1 cellular context compared by ENCODE assay signal in genomic region chr10:19920075-19920726, GRCh38.
TF ChIP-seq lines count a peak whose summit lies in the region.

No MANE protein-coding gene starts in this region.

TF ChIP-seq in H1, 55 proteins besides CTCF, POLR2A, EP300 and RAD21:
- TF ChIP-seq MAX (IDR thresholded peaks at IDR 0.05) (no peak), CBX8 (IDR thresholded peaks at IDR 0.05; ENCODE audit: borderline replicate concordance, low read depth, low read length) (no peak), CHD2 (IDR thresholded peaks at IDR 0.05; ENCODE audit: low read length) (no peak), SUZ12 (IDR thresholded peaks at IDR 0.05; ENCODE audit: low read length) (no peak), PHF8 (conservative IDR thresholded peaks at IDR 0.05; ENCODE audit: low read depth, low read length) (no peak), RBBP5 (IDR thresholded peaks at IDR 0.05; ENCODE audit: borderline replicate concordance, low read depth, low read length) (no peak), ATF3 (IDR thresholded peaks at IDR 0.05; ENCODE audit: insufficient read depth, low read depth, low read length) (no peak), YY1 (IDR thresholded peaks at IDR 0.05; ENCODE audit: low read depth, low read length) (no peak), FOSL1 (IDR thresholded peaks at IDR 0.05; ENCODE audit: insufficient read depth, low read depth, low read length) (no peak), KDM4A (IDR thresholded peaks at IDR 0.05; ENCODE audit: low read depth, low read length, severe bottlenecking) (no peak), GTF2F1 (IDR thresholded peaks at IDR 0.05; ENCODE audit: borderline replicate concordance, low read depth, low read length) (no peak), TAF1 (IDR thresholded peaks at IDR 0.05; ENCODE audit: low read depth, low read length) (no peak), ZNF274 (IDR thresholded peaks at IDR 0.05; ENCODE audit: borderline replicate concordance, extremely low read depth, low read length) (no peak), NRF1 (IDR thresholded peaks at IDR 0.05; ENCODE audit: low read depth, low read length) (no peak), GABPA (IDR thresholded peaks at IDR 0.05; ENCODE audit: borderline replicate concordance, insufficient read depth, low read length) (no peak), BCL11A (IDR thresholded peaks at IDR 0.05; ENCODE audit: low read depth in 2 of 2, low read length in 2 of 2) (no peak), CEBPB (IDR thresholded peaks at IDR 0.05; ENCODE audit: low read depth, low read length) (no peak), JUN (IDR thresholded peaks at IDR 0.05; ENCODE audit: low read depth, low read length) (no peak)
TF ChIP-seq in H1: peak in this region for 0.
